22 cellular contexts compared by ENCODE assay signal in genomic region chrX:23548164-23548563, GRCh38.
DNase-seq lines count a peak whose midpoint lies in the region; ATAC-seq and TF ChIP-seq lines count a peak whose summit lies in the region.
"Had no signal": no experiment of that assay in that cellular context is flagged by ENCODE, and none has a peak within 500 bp of the region (broad histone marks: within the 10 kb centered on the region; RNA-seq: fewer than 3 reads in every experiment).

No MANE protein-coding gene starts in this region.

- no peaks in the 10 kb centered on the region for H3K36me3 ChIP-seq in upper lobe of left lung
- H3K36me3 ChIP-seq: neural progenitor cell had no signal

- H3K4me3 ChIP-seq in skeletal muscle cell (ENCODE audit: low read depth, low read length) (no peak overlapping the region), upper lobe of left lung (no peak overlapping the region)
- H3K4me3 ChIP-seq: GM12878, neural progenitor cell had no signal

- H3K27ac ChIP-seq in upper lobe of left lung: no peak overlapping the region
- H3K27ac ChIP-seq: neural progenitor cell had no signal

- H3K27me3 ChIP-seq in upper lobe of left lung: no peaks in the 10 kb centered on the region
- H3K27me3 ChIP-seq: neural progenitor cell had no signal

- TF ChIP-seq POLR2A in upper lobe of left lung (IDR thresholded peaks at IDR 0.05): no peak

- no peaks in the 10 kb centered on the region for H3K9me3 ChIP-seq in upper lobe of left lung

- no peak for TF ChIP-seq CTCF in upper lobe of left lung (IDR thresholded peaks at IDR 0.05)

- TF ChIP-seq EP300 in upper lobe of left lung (IDR thresholded peaks at IDR 0.05): no peak

- no peak for ATAC-seq in upper lobe of left lung (ENCODE audit: low FRiP score in 2 of 2)
- ATAC-seq: activated CD4-positive, CD25-positive, alpha-beta regulatory T cell treated with anti-CD3 and anti-CD28 coated beads, Interleukin-2, amount 50 U/mL, for 24 hours; activated CD8-positive, alpha-beta T cell treated with anti-CD3 and anti-CD28 coated beads, Interleukin-2, amount 10 ng/mL, durations not matched to agents 7 days and 5 days; GM12878; T-cell had no signal

- no peaks in the 10 kb centered on the region for H3K4me1 ChIP-seq in upper lobe of left lung
- H3K4me1 ChIP-seq: neural progenitor cell had no signal

- DNase-seq in ELR (ENCODE audit: low read depth) (peak; percentile 30), LoVo (ENCODE audit: low spot score) (peak; percentile 39), astrocyte of the hippocampus (ENCODE audit: low read depth, low spot score) (peak; percentile 60), skeletal muscle cell (ENCODE audit: low read depth) (peak; percentile 13), NCI-H1105 treated with DMSO at 0.1 percent for 48 hours (lab: John Stamatoyannopoulos, UW) (no peak), upper lobe of left lung (no peak)
- no peak for DNase-seq in effector CD4-positive, alpha-beta T cell
- DNase-seq: activated CD8-positive, alpha-beta T cell treated with anti-CD3 and anti-CD28 coated beads, Interleukin-2, amount 10 ng/mL, durations not matched to agents 7 days and 5 days; activated naive CD4-positive, alpha-beta T cell; amygdala; CD4-positive, alpha-beta memory T cell; central memory CD4-positive, alpha-beta T cell; DMS153; hypothalamus; MM.1S; NCI-H1694 treated with DMSO at 0.1 percent for 48 hours; NCI-H526 treated with DMSO at 0.1 percent for 48 hours; SHP77; T-cell had no signal

- 89 to 93% methylated on average over 5 of the region's 5 CpGs for WGBS in upper lobe of left lung, 2 donors

Comparison
In these comparisons a context has a peak if more than half of its experiments do, and no peak if none do; other contexts are left out.
1. DNase-seq: peak in ELR (single experiment), LoVo (single experiment), astrocyte of the hippocampus (single experiment) and skeletal muscle cell (single experiment); none in effector CD4-positive, alpha-beta T cell (single experiment), NCI-H1105 treated with DMSO at 0.1 percent for 48 hours (single experiment) and upper lobe of left lung (0 of 2).